ENCODE assay signal across 1 cellular context in genomic region chr11:65095974-65096806, GRCh38.
TF ChIP-seq lines count a peak whose summit lies in the region.

TSS of gene VPS51 (plus strand) at chr11:65096214. CDS start at chr11:65096251, 37 bp downstream.

TF ChIP-seq in WTC11, 78 proteins besides CTCF, POLR2A, EP300 and RAD21 (continued from another document):
- TF ChIP-seq AR (CRISPR knock-in tag; IDR thresholded peaks at IDR 0.05) (peak; percentile 11; the same call in 1 of the 2 replicates), GTF2I (CRISPR knock-in tag; conservative IDR thresholded peaks at IDR 0.05) (0 out of 2 replicates have a peak, but pooled peaks have one; percentile 14), KAT7 (CRISPR knock-in tag; IDR thresholded peaks at IDR 0.05; ENCODE audit: borderline replicate concordance) (0 out of 2 replicates have a peak, but pooled peaks have one; percentile 64), CREM (CRISPR knock-in tag; IDR thresholded peaks at IDR 0.05) (peak; percentile 81), GABPB1 (CRISPR knock-in tag; IDR thresholded peaks at IDR 0.05) (peak; percentile 90), HMGA2 (CRISPR knock-in tag; IDR thresholded peaks at IDR 0.05) (peak; percentile 47), FOXK1 (CRISPR knock-in tag; IDR thresholded peaks at IDR 0.05) (peak; percentile 90), ZNF281 (CRISPR knock-in tag; IDR thresholded peaks at IDR 0.05) (no peak), PRDM15 (CRISPR knock-in tag; IDR thresholded peaks at IDR 0.05) (no peak), HMGXB4 (CRISPR knock-in tag; IDR thresholded peaks at IDR 0.05) (peak; percentile 80; the same call in 1 of the 2 replicates), NFYB (CRISPR knock-in tag; conservative IDR thresholded peaks at IDR 0.05; ENCODE audit: low read depth) (no peak), CDX4 (CRISPR knock-in tag; IDR thresholded peaks at IDR 0.05; ENCODE audit: borderline replicate concordance) (no peak), ETV6 (CRISPR knock-in tag; IDR thresholded peaks at IDR 0.05) (peak; percentile 85; the same call in 1 of the 2 replicates), ZNF138 (CRISPR knock-in tag; conservative IDR thresholded peaks at IDR 0.05) (no peak), FOXP1 (CRISPR knock-in tag; IDR thresholded peaks at IDR 0.05; ENCODE audit: borderline replicate concordance) (no peak), FOXJ3 (CRISPR knock-in tag; IDR thresholded peaks at IDR 0.05; ENCODE audit: borderline replicate concordance) (no peak), CBFB (CRISPR knock-in tag; IDR thresholded peaks at IDR 0.05; ENCODE audit: low read depth) (no peak), FOXP4 (CRISPR knock-in tag; IDR thresholded peaks at IDR 0.05) (0 out of 2 replicates have a peak, but pooled peaks have one; percentile 59), ELF4 (CRISPR knock-in tag; IDR thresholded peaks at IDR 0.05; ENCODE audit: low read depth) (peak; percentile 69; the same call in 1 of the 2 replicates), E2F5 (CRISPR knock-in tag; IDR thresholded peaks at IDR 0.05) (peak; percentile 42; the same call in 1 of the 2 replicates), TEAD1 (CRISPR knock-in tag; IDR thresholded peaks at IDR 0.05) (peak; percentile 64; the same call in 1 of the 2 replicates), ERG (CRISPR knock-in tag; IDR thresholded peaks at IDR 0.05) (0 out of 2 replicates have a peak, but pooled peaks have one; percentile 10), ZNF423 (CRISPR knock-in tag; IDR thresholded peaks at IDR 0.05) (peak; percentile 18; the same call in 1 of the 2 replicates), ATF3 (CRISPR knock-in tag; conservative IDR thresholded peaks at IDR 0.05) (no peak), OVOL2 (CRISPR knock-in tag; IDR thresholded peaks at IDR 0.05; ENCODE audit: borderline replicate concordance) (peak; percentile 79; the same call in 1 of the 2 replicates)
